Comparison of ENCODE assay signal across 1 cellular context in the genomic region with DNA sequence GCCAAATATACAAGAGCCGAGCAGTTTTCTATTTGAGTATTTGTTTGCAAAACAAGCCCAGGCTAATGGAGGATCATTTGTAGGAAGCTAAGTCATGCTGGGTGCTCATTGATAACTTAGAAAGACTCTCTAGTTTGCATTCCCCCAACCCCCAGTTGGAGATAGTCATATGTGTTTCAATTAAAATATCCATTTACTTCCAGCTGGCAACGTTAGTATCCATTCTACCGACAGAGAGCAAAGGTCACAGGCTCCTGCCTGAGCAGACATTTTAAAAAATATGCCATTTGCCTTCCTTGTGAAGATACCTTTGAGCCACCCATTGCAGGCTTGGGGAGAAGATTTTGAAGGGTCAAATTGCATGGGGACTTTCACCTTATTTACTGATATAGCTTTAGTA.
TF ChIP-seq lines count a peak whose summit lies in the region.

No MANE protein-coding gene starts in this region.

TF ChIP-seq in H1, 55 proteins besides CTCF, POLR2A, EP300 and RAD21:
- TF ChIP-seq BCL11A (IDR thresholded peaks at IDR 0.05; ENCODE audit: low read depth in 2 of 2, low read length in 2 of 2) (no peak), NANOG (IDR thresholded peaks at IDR 0.05; ENCODE audit: insufficient read depth, low read depth, low read length, poor library complexity, severe bottlenecking) (peak; percentile 60), YY1 (IDR thresholded peaks at IDR 0.05; ENCODE audit: low read depth, low read length) (peak; percentile 53; the same call in 1 of the 2 replicates), ASH2L (IDR thresholded peaks at IDR 0.05; ENCODE audit: low read length) (peak; percentile 39), HDAC2 (IDR thresholded peaks at IDR 0.05; ENCODE audit: borderline replicate concordance in 1 of 2, low read depth in 2 of 2, low read length in 2 of 2) (0 out of 4 replicates have a peak, but pooled peaks of 1 of the 2 experiments have one; percentile 12)
TF ChIP-seq in H1: peak in this region for 4.
